ENCODE assay signal across 2 cellular contexts in the genomic region with DNA sequence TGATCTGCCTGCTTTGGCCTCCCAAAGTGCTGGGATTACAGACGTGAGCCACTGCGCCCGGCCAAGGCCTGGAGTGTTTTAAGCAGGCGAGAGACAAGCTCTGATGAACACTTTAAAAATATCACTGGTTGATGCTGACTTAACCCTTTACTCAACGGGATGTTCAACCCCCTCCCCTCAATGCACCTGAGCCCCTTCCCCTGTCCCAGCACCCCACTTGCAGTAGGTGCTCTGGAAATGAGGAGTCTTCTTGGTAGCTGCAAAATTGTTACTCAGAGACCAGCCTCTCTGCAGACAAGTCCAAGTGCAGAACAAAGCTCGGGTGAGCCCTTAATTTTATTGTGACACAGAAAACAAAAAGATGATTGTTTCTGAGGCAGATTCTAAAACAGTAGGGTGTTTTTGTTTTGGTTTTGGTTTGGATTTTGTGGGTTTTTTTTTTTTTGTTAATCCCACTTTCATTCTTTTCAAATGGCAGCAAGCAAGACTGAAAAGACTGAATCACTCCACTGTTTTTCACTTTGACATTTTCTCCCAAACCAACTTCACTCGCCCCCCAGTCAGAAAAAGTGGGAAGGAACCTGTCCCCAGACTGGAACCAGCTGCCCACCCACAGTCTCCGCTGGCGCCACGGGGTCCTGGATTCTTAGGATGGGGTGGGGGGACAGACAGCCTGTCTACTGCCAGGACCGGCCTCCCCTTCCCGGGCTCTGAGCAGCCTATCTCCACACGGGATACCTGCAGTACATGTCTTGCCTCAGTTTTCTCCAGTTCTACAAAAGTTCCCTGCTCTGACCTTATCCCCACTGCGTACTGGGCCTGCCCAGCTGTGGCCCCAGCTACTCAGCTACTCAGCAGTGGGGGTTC.
TF ChIP-seq lines count a peak whose summit lies in the region.

No MANE protein-coding gene starts in this region.

TF ChIP-seq in HEK293, 187 proteins besides CTCF, POLR2A, EP300 and RAD21:
- TF ChIP-seq, protein P1, sequence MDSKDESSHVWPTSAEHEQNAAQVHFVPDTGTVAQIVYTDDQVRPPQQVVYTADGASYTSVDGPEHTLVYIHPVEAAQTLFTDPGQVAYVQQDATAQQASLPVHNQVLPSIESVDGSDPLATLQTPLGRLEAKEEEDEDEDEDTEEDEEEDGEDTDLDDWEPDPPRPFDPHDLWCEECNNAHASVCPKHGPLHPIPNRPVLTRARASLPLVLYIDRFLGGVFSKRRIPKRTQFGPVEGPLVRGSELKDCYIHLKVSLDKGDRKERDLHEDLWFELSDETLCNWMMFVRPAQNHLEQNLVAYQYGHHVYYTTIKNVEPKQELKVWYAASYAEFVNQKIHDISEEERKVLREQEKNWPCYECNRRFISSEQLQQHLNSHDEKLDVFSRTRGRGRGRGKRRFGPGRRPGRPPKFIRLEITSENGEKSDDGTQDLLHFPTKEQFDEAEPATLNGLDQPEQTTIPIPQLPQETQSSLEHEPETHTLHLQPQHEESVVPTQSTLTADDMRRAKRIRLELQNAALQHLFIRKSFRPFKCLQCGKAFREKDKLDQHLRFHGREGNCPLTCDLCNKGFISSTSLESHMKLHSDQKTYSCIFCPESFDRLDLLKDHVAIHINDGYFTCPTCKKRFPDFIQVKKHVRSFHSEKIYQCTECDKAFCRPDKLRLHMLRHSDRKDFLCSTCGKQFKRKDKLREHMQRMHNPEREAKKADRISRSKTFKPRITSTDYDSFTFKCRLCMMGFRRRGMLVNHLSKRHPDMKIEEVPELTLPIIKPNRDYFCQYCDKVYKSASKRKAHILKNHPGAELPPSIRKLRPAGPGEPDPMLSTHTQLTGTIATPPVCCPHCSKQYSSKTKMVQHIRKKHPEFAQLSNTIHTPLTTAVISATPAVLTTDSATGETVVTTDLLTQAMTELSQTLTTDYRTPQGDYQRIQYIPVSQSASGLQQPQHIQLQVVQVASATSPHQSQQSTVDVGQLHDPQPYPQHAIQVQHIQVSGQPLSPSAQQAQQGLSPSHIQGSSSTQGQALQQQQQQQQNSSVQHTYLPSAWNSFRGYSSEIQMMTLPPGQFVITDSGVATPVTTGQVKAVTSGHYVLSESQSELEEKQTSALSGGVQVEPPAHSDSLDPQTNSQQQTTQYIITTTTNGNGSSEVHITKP (tag by site-specific recombination; IDR thresholded peaks at IDR 0.05), result 0 out of 2 replicates have a peak, but pooled peaks have one; percentile 42
- TF ChIP-seq ZNF558 (tag by site-specific recombination; IDR thresholded peaks at IDR 0.05) (no peak), PRDM1 (tag by site-specific recombination; IDR thresholded peaks at IDR 0.05) (0 out of 2 replicates have a peak, but pooled peaks have one; percentile 11)

TF ChIP-seq in K562, 482 proteins besides CTCF, POLR2A, EP300 and RAD21:
- TF ChIP-seq RFX1 (IDR thresholded peaks at IDR 0.05) (no peak), MEF2A (IDR thresholded peaks at IDR 0.05; ENCODE audit: control insufficient read depth, low read depth, low read length) (no peak)
- TF ChIP-seq, protein P1 (IDR thresholded peaks at IDR 0.05; ENCODE audit: partially characterized antibody), result peak; percentile 18
TF ChIP-seq in K562: peak in this region for 1.
